Comparison of ENCODE assay signal across 20 cellular contexts in the genomic region with DNA sequence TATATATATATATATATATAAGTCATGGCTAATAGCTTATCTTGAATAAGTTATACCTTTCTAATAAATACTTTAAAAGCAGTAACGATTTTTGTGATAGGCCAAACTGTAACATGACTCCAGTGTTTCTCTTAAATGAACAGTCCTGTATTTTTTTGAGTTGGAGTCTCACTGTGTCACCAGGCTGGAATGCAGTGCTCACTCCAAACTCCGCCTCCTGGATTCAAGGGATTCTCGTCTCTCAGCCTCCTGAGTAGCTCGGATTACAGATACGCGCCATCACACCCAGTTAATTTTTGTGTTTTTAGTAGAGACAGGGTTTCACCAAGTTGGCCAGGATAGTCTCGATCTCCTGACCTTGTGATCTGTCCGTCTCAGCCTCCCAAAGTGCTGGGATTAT.
DNase-seq lines count a peak whose midpoint lies in the region; ATAC-seq and TF ChIP-seq lines count a peak whose summit lies in the region.
"Had no signal": no experiment of that assay in that cellular context is flagged by ENCODE, and none has a peak within 500 bp of the region (broad histone marks: within the 10 kb centered on the region; RNA-seq: fewer than 3 reads in every experiment).

No MANE protein-coding gene starts in this region.

- no peaks in the 10 kb centered on the region for H3K4me1 ChIP-seq in PC-9 (replicated peaks; ENCODE audit: insufficient read depth)
- H3K4me1 ChIP-seq: tibial artery had no signal

- H3K9me2 ChIP-seq in PC-9 (ENCODE audit: insufficient read depth), result no peaks in the 10 kb centered on the region

- peak; percentile 78 for DNase-seq in H4 (ENCODE audit: low spot score)
- peak; percentile 19 to 42 for DNase-seq in PC-9
- DNase-seq in epithelial cell of proximal tubule (ENCODE audit: low read depth), result peak; percentile 30
- peak; percentile 31 for DNase-seq in myocyte (ENCODE audit: low read depth)
- no peak for DNase-seq in NCI-H1092 treated with DMSO at 0.1 percent for 48 hours (lab: John Stamatoyannopoulos, UW)
- no peak for DNase-seq in COLO668 (lab: John Stamatoyannopoulos, UW; ENCODE audit: unreplicated experiment)
- no peak for DNase-seq in NCI-H2029 treated with DMSO at 0.1 percent for 48 hours (lab: John Stamatoyannopoulos, UW)
- DNase-seq: Calu3; GF-D8; glutamatergic neuron; NCI-H1694; posterior cingulate gyrus; SHP77 treated with DMSO at 0.1 percent for 48 hours; stimulated activated CD4-positive, alpha-beta T cell treated with anti-CD3 and anti-CD28 coated beads, Interleukin-12 subunit alpha, Interleukin-12 subunit beta, amount 100 ng/mL, for 4 hours; stimulated activated naive B cell treated with anti-CD40 and anti-IgM and Interleukin-4, amounts not matched to agents 10 μg/mL and 1 μg/mL and 100 μg/mL, for 72 hours; T-helper 2 cell; tibial artery had no signal

- CTCF ChIA-PET in PC-9 (lab: Charles Lee), result no interaction called here

- H3K4me3 ChIP-seq in PC-9, result no peak overlapping the region
- H3K4me3 ChIP-seq in epithelial cell of proximal tubule (ENCODE audit: low read depth, low read length), result no peak overlapping the region
- H3K4me3 ChIP-seq: tibial artery had no signal

- H3K4me2 ChIP-seq in PC-9, result no peak overlapping the region

- TF ChIP-seq CTCF in PC-9 (conservative IDR thresholded peaks at IDR 0.05), result no peak
- no peak for TF ChIP-seq CTCF in epithelial cell of proximal tubule (conservative IDR thresholded peaks at IDR 0.05; ENCODE audit: low read depth, low read length)

- POLR2A ChIA-PET in PC-9 (lab: Charles Lee; ENCODE audit: unreplicated experiment), result no interaction called here

- H3K36me3 ChIP-seq in PC-9 (ENCODE audit: low read depth), result no peaks in the 10 kb centered on the region
- H3K36me3 ChIP-seq: tibial artery had no signal

- intact Hi-C loops in PC-9 (cut with micrococcal nuclease; ENCODE audit: unreplicated experiment), result no loop called here

- ATAC-seq in HG03432 (IDR thresholded peaks at IDR 0.05; ENCODE audit: unreplicated experiment), result no peak
- ATAC-seq: activated CD4-positive, CD25-positive, alpha-beta regulatory T cell treated with anti-CD3 and anti-CD28 coated beads, Interleukin-2, amount 50 U/mL, for 24 hours; natural killer cell treated with Interleukin-12 subunit alpha and Interleukin-12 subunit beta and Interleukin-15 and Interleukin-18, amount 100 ng/mL, for 72 hours; stimulated activated naive B cell treated with anti-CD40 and anti-IgM and Interleukin-4, amounts not matched to agents 10 μg/mL and 1 μg/mL and 100 μg/mL, for 72 hours had no signal

- H3K27ac ChIP-seq in PC-9, result no peak overlapping the region
- H3K27ac ChIP-seq: tibial artery had no signal

- H3K9me3 ChIP-seq in PC-9 (ENCODE audit: insufficient read depth, low read depth), result no peaks in the 10 kb centered on the region
- H3K9me3 ChIP-seq: tibial artery had no signal

- H4K20me1 ChIP-seq in PC-9 (ENCODE audit: insufficient read depth), result no peaks in the 10 kb centered on the region

- H3K27me3 ChIP-seq in PC-9 (ENCODE audit: insufficient read depth, low read depth), result no peaks in the 10 kb centered on the region
- H3K27me3 ChIP-seq: tibial artery had no signal

- no peaks in the 10 kb centered on the region for H3F3A ChIP-seq in PC-9 (ENCODE audit: insufficient read depth, low read depth)

- BruUV-seq in PC-9 (replicated peaks; lab: Mats Ljungman, UMichigan), result no TSS peak

- no peaks in the 10 kb centered on the region for H3K79me2 ChIP-seq in PC-9 (ENCODE audit: low read depth)

- no peak overlapping the region for H2AFZ ChIP-seq in PC-9

Comparison
In these comparisons a context has a peak if more than half of its experiments do, and no peak if none do; other contexts are left out.
1. DNase-seq: peak in H4 (single experiment), PC-9 (2 of 2), epithelial cell of proximal tubule (single experiment) and myocyte (single experiment); none in NCI-H1092 treated with DMSO at 0.1 percent for 48 hours (single experiment), COLO668 (single experiment) and NCI-H2029 treated with DMSO at 0.1 percent for 48 hours (single experiment).